Comparison of ENCODE assay signal across 8 cellular contexts in the genomic region with DNA sequence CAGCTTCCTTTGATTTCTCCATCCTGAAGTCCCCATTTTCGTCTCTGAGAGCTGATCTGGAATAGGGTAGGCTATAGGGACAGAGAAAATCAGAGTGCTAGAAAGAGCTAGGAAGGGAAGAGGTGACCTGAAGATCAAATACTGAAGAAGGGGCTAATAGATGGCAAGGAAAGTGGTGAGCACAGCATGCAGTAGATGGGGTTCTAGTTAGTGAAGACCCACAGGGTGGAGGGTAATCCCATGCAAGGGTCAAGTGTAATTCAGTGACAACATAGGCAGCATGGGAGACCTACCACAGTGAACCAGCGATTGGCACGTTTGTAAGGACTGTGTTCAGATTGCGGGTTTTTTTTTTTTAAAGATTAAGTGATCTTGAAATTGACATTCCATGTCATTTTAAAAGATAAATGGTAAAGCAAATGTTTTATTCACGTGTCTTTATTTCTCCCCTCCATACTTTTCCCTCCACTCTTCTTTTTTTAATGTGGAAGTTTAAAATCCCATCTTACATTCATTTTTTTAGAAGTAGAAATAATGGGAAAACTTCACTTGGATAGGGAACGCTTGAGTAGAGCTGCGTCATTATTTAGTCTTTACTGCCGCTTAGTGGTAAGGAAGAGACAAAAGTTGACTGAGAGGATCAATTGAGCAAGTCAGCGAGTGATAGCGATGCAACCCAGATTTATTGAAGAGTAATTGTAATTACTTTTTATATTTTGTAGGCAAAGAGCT. TPM values are rescaled to one million over a fixed set of nuclear protein-coding genes. Genes with fewer than 3 reads are reported as not detected.
DNase-seq lines count a peak whose midpoint lies in the region; ATAC-seq and TF ChIP-seq lines count a peak whose summit lies in the region.

No MANE protein-coding gene starts in this region.

- no peak for DNase-seq in AG04449 (ENCODE audit: low read depth, low spot score)
- DNase-seq in GM12865 (ENCODE audit: low read depth), result peak; percentile 78
- peak; percentile 5 for DNase-seq in NCI-H82 treated with DMSO at 0.1 percent for 48 hours (lab: John Stamatoyannopoulos, UW; ENCODE audit: unreplicated experiment)
- peak; percentile 40 for DNase-seq in central memory CD4-positive, alpha-beta T cell
- peak; percentile 80 for DNase-seq in left kidney (ENCODE audit: low read depth, low spot score)
- DNase-seq in upper lobe of left lung, result no peak
- no peak for DNase-seq in activated naive CD4-positive, alpha-beta T cell treated with anti-CD3 and anti-CD28 coated beads, Interleukin-2, amount 50 U/mL, for 16 hours

- no peaks in the 10 kb centered on the region for H3K36me3 ChIP-seq in upper lobe of left lung

- ATAC-seq in HG03457 (IDR thresholded peaks at IDR 0.05; ENCODE audit: unreplicated experiment), result peak; percentile 63
- peak in 1 of 2 donors; percentile 86 for ATAC-seq in upper lobe of left lung (ENCODE audit: low FRiP score in 2 of 2)

- TF ChIP-seq POLR2A in upper lobe of left lung (IDR thresholded peaks at IDR 0.05), result no peak

- 13 to 16% methylated on average over 10 of the region's 10 CpGs for WGBS in upper lobe of left lung, 2 donors

- CTCF ChIA-PET in AG04449 (lab: Yijun Ruan, JAX), result interaction anchor here (0.6 to 14.1 kb wide), 35 partner anchors 9 to 1155 kb away, joined by 3 to 361 read pairs (median 5); partner anchors contain the start of genes ABI1, PDSS1 and YME1L1

- no peak overlapping the region for H3K4me3 ChIP-seq in AG04449 (ENCODE audit: low read depth, low read length)
- H3K4me3 ChIP-seq in GM12865 (ENCODE audit: low read depth, low read length), result no peak overlapping the region
- H3K4me3 ChIP-seq in upper lobe of left lung, result no peak overlapping the region

- TF ChIP-seq CTCF in AG04449 (IDR thresholded peaks at IDR 0.05; ENCODE audit: insufficient read depth, low read length, missing control alignments) (peak; percentile 67), GM12865 (IDR thresholded peaks at IDR 0.05; ENCODE audit: insufficient read depth, low read depth, low read length, missing control alignments) (peak; percentile 85), upper lobe of left lung (IDR thresholded peaks at IDR 0.05) (peak; percentile 50 to 79 (median 60))

- no peak for TF ChIP-seq EP300 in upper lobe of left lung (IDR thresholded peaks at IDR 0.05)

- POLR2A ChIA-PET in AG04449 (lab: Yijun Ruan, JAX), result no interaction called here

- H3K4me1 ChIP-seq in upper lobe of left lung, result peaks cover 0 to 8% (median 0%) of the 10 kb centered on the region in 4 donors

- H3K27me3 ChIP-seq in upper lobe of left lung, result no peaks in the 10 kb centered on the region

- no peak overlapping the region for H3K27ac ChIP-seq in upper lobe of left lung

- no peaks in the 10 kb centered on the region for H3K9me3 ChIP-seq in upper lobe of left lung

RNA-seq across cellular contexts. Expression of gene ABI1, which starts 21.0 kb away (rescaled TPM):
- 10 to 100 TPM; 23.5 to 57.6 (median 48.6) TPM for total RNA-seq in upper lobe of left lung

Comparison
In these comparisons a context has a peak if more than half of its experiments do, and no peak if none do; other contexts are left out.
1. DNase-seq: peak in GM12865 (single experiment), NCI-H82 treated with DMSO at 0.1 percent for 48 hours (single experiment), central memory CD4-positive, alpha-beta T cell (single experiment) and left kidney (single experiment); none in AG04449 (single experiment), upper lobe of left lung (0 of 2) and activated naive CD4-positive, alpha-beta T cell treated with anti-CD3 and anti-CD28 coated beads, Interleukin-2, amount 50 U/mL, for 16 hours (single experiment).
2. Peak in every context shown above with its lines, with median percentiles within 50 percentile points of each other: CTCF ChIP-seq.